Comparison of ENCODE assay signal across 10 cellular contexts in the genomic region with DNA sequence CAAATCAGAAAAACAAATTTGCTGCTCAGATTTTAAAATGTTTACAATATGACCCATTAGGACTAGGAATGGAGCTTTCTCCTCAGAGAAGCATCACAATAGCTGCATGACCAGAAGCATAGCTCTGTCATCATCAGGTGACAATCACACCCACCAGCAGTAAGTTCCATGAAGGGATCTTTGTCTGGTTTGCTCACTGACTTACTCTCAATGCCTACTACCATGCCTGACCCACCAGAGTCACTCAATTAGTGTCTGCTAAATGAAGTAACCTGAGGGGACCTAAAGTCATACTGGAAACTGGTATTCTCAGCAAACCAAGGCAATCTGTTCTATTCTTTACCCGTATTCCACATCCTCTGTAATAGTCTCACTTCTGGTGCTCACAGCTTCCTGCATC.
"Had no signal": no experiment of that assay in that cellular context is flagged by ENCODE, and none has a peak within 500 bp of the region (broad histone marks: within the 10 kb centered on the region; RNA-seq: fewer than 3 reads in every experiment).

No MANE protein-coding gene starts in this region.

- H3K9me3 ChIP-seq: ascending aorta, esophagus muscularis mucosa, psoas muscle had no signal

- H3K9me3 Mint-ChIP-seq: nephron progenitor cell had no signal

- H3K4me3 ChIP-seq: ascending aorta, esophagus muscularis mucosa, psoas muscle had no signal

- H3K4me1 Mint-ChIP-seq: nephron progenitor cell had no signal

- H3K4me1 ChIP-seq: ascending aorta, esophagus muscularis mucosa had no signal

- H3K27ac ChIP-seq: ascending aorta, esophagus muscularis mucosa, psoas muscle, VCaP had no signal

- H3K27me3 ChIP-seq: ascending aorta, esophagus muscularis mucosa had no signal

- DNase-seq: activated gamma-delta T cell; activated T-cell treated with anti-CD3 and anti-CD28 coated beads, Interleukin-2, amount 50 U/mL, for 1 hour; nephron progenitor cell; psoas muscle; stimulated activated CD4-positive, alpha-beta T cell treated with anti-CD3 and anti-CD28 coated beads, Interleukin-4, amount 100 ng/mL, for 1 hour; T-helper 9 cell; trophoblast cell had no signal

- ATAC-seq: psoas muscle had no signal

- H3K4me3 Mint-ChIP-seq: nephron progenitor cell had no signal
